Comparison of ENCODE assay signal across 8 cellular contexts in the genomic region with DNA sequence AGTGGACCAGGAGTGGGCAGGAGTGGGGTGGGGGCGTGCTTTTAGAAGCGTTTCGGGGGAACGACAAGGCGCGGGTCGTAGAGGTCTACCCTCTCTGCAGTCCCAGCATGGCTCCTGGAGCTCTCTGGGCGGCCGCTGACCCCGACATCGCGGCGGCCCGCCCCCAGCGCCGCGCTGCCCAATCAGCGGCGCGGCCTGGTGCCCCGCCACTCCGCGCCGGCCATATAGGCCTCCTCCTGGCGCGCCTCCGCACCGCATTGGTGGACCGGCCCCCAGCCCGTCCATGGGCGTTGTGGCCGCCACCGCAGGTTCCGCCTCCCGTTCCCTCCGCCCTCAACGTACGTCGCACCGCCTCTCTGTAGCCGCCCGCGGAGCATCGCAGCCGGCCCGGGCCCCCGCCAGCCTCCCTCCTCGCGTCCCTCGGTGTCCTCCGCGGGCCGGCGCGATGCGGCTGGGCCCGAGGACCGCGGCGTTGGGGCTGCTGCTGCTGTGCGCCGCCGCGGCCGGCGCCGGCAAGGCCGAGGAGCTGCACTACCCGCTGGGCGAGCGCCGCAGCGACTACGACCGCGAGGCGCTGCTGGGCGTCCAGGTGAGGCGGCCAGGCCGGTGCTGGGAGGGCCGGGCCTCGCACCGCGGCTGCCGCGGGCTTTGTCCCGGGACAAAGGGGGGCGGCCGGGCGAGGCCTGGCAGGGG. TPM values are rescaled to one million over a fixed set of nuclear protein-coding genes. Genes with fewer than 3 reads are reported as not detected.
DNase-seq lines count a peak whose midpoint lies in the region; ATAC-seq, FAIRE-seq and TF ChIP-seq lines count a peak whose summit lies in the region.

A gene with protein sequence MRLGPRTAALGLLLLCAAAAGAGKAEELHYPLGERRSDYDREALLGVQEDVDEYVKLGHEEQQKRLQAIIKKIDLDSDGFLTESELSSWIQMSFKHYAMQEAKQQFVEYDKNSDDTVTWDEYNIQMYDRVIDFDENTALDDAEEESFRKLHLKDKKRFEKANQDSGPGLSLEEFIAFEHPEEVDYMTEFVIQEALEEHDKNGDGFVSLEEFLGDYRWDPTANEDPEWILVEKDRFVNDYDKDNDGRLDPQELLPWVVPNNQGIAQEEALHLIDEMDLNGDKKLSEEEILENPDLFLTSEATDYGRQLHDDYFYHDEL (plus strand): TSS at position 353 of the 693 bp plus-strand sequence. CDS start 93 bp downstream, at position 446.

- H3K27ac ChIP-seq in right atrium auricular region (peak within 1 kb of the TSS; percentile 65 to 72), psoas muscle (peak within 1 kb of the TSS; percentile 81), urinary bladder (ENCODE audit: low read depth) (peak within 1 kb of the TSS; percentile 79)

- FAIRE-seq in GM18507 (lab: Jason Lieb, UNC): peak; percentile 88

- H3K4me1 ChIP-seq in right atrium auricular region (peaks cover 0 to 13% of the 10 kb centered on the region in 2 donors), psoas muscle (peaks cover 12% of the 10 kb centered on the region), urinary bladder (ENCODE audit: insufficient read depth) (no peaks in the 10 kb centered on the region)

- peak; percentile 89 for DNase-seq in GM18507 (ENCODE audit: extremely low spot score, insufficient read length, low read depth)
- DNase-seq in NCI-H1930 (lab: John Stamatoyannopoulos, UW): peak; percentile 72 to 84
- DNase-seq in anterior cingulate cortex (lab: John Stamatoyannopoulos, UW): peak; percentile 48 to 96 (median 91)
- peak; percentile 93 for DNase-seq in right atrium auricular region (ENCODE audit: low spot score)
- peak; percentile 96 to 97 for DNase-seq in psoas muscle

- H3K27me3 ChIP-seq in right atrium auricular region (no peaks in the 10 kb centered on the region), psoas muscle (ENCODE audit: insufficient read depth in 3 of 3, low read length in 2 of 3) (no peaks in the 10 kb centered on the region)

- intact Hi-C loops in T-helper 2 cell treated with Interferon-gamma antibody and Interleukin-4, amounts not matched to agents 100 ng/mL and 5 ng/mL, for 36 hours (cut with micrococcal nuclease): loop anchor here (1.0 to 5.0 kb wide), 4 partner anchors 26 to 139 kb away; partner anchors contain the start of genes PSTPIP1, SCAPER and TSPAN3
- intact Hi-C loops in psoas muscle (cut with DNase I): loop anchor here in 1 of 2 donors (2.0 kb wide), 1 partner anchor 25 kb away; no protein-coding TSS in a partner anchor

- WGBS in psoas muscle, 3 donors: 0% methylated on average over 33 to 90 of the region's 90 CpGs
- whole genome bisulfite sequencing in urinary bladder: under 1% methylated on average over 90 of the region's 90 CpGs

- TF ChIP-seq CTCF in right atrium auricular region (IDR thresholded peaks at IDR 0.05) (no peak), psoas muscle (IDR thresholded peaks at IDR 0.05) (peak; percentile 4)

- H3K4me3 ChIP-seq in right atrium auricular region (peak within 1 kb of the TSS; percentile 72 to 80), psoas muscle (peak within 1 kb of the TSS; percentile 77), urinary bladder (ENCODE audit: low read depth, low read length) (peak within 1 kb of the TSS; percentile 95)

- ATAC-seq in HG02973 (IDR thresholded peaks at IDR 0.05; ENCODE audit: unreplicated experiment): peak; percentile 95
- ATAC-seq in psoas muscle: peak; percentile 100

- H3K9me3 ChIP-seq in right atrium auricular region: no peaks in the 10 kb centered on the region
- H3K9me3 ChIP-seq in psoas muscle: no peaks in the 10 kb centered on the region

- no peaks in the 10 kb centered on the region for H3K36me3 ChIP-seq in right atrium auricular region
- H3K36me3 ChIP-seq in psoas muscle (ENCODE audit: insufficient read depth in 1 of 2, low read depth in 1 of 2): peaks cover 3 to 41% of the 10 kb centered on the region in 2 donors
- no peaks in the 10 kb centered on the region for H3K36me3 ChIP-seq in urinary bladder (ENCODE audit: insufficient read depth)

RNA-seq across cellular contexts. Expression of the gene that starts here (rescaled TPM):
- total RNA-seq in T-helper 2 cell treated with Interferon-gamma antibody and Interleukin-4, amounts not matched to agents 100 ng/mL and 5 ng/mL, for 36 hours: 27.3 and 28.2 TPM in 2 replicates
- total RNA-seq in right atrium auricular region (10 to 100 TPM; 20.9 to 39.9 TPM), psoas muscle (10 to 100 TPM; 16.6 to 28.8 (median 24.7) TPM), urinary bladder (108 TPM)
- polyA plus RNA-seq in psoas muscle (10 to 100 TPM; 19.0 to 30.1 (median 22.2) TPM), urinary bladder (42.9 TPM)

Comparison
In these comparisons a context has a peak if more than half of its experiments do, and no peak if none do; other contexts are left out.
1. Peak in every context shown above with its lines: DNase-seq, ATAC-seq, H3K4me3 ChIP-seq and H3K27ac ChIP-seq.